20 cellular contexts compared by ENCODE assay signal in the genomic region with DNA sequence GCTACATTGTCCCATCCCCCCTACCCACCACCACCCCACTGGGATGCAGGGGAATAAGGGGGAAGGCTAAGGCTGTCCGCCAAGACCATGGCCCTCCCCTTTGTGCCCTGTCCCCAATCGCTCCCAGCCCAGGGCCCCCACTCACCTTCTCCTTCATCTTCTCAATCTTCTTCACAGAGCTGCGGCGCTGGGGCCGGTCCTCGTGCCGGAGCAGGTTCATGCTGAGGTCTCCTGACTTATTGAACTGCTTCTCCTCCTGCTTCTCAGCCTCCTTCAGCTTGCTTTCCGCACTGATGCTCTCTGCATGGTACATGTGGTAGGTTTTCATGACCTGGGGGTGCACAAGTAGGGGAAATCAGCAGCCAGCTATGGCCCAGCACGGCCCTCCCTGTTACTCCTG.
DNase-seq lines count a peak whose midpoint lies in the region; FAIRE-seq and TF ChIP-seq lines count a peak whose summit lies in the region.
"Had no signal": no experiment of that assay in that cellular context is flagged by ENCODE, and none has a peak within 500 bp of the region (broad histone marks: within the 10 kb centered on the region; RNA-seq: fewer than 3 reads in every experiment).

No MANE protein-coding gene starts in this region.

- H3K79me2 ChIP-seq in astrocyte (ENCODE audit: insufficient read depth, low read length): no peaks in the 10 kb centered on the region
- no peaks in the 10 kb centered on the region for H3K79me2 ChIP-seq in endothelial cell of umbilical vein (ENCODE audit: control insufficient read depth, insufficient read depth, low read length)

- H3K27ac ChIP-seq in BLaER1 treated with 17β-estradiol and CSF1 and Interleukin-3, amounts not matched to agents 10 nM and 100 nM: no peak overlapping the region
- H3K27ac ChIP-seq in astrocyte (ENCODE audit: low read depth, low read length) (no peak overlapping the region), endothelial cell of umbilical vein (ENCODE audit: insufficient read depth, low read depth, low read length) (no peak overlapping the region)
- H3K27ac ChIP-seq: BLaER1 had no signal

- H3K27me3 Mint-ChIP-seq in astrocyte (ENCODE audit: low read depth, unreplicated experiment) (peaks cover 8% of the 10 kb centered on the region), progenitor cell of endocrine pancreas (no peaks in the 10 kb centered on the region)

- H3K9me3 ChIP-seq in BLaER1 treated with 17β-estradiol and CSF1 and Interleukin-3, amounts not matched to agents 10 nM and 100 nM (replicated peaks in 1 of 11): peaks cover 8 to 15% (median 10%) of the 10 kb centered on the region in 11 experiments; a peak in 18 of 22 replicates
- H3K9me3 ChIP-seq in astrocyte (ENCODE audit: insufficient read depth, low read depth, low read length) (no peaks in the 10 kb centered on the region), endothelial cell of umbilical vein (replicated peaks; ENCODE audit: control insufficient read depth, insufficient read depth, low read length) (no peaks in the 10 kb centered on the region)

- FAIRE-seq in astrocyte (lab: Jason Lieb, UNC): no peak
- no peak for FAIRE-seq in endothelial cell of umbilical vein (lab: Jason Lieb, UNC)
- FAIRE-seq: GM12878, GM19239, HepG2, HTR-8/SVneo had no signal

- H3K9me3 Mint-ChIP-seq in astrocyte (ENCODE audit: unreplicated experiment): peaks cover 1% of the 10 kb centered on the region
- H3K9me3 Mint-ChIP-seq in progenitor cell of endocrine pancreas (ENCODE audit: low read depth): peaks cover 4% of the 10 kb centered on the region

- H3K4me3 ChIP-seq in BLaER1 treated with 17β-estradiol and CSF1 and Interleukin-3, amounts not matched to agents 10 nM and 100 nM: no peak overlapping the region
- H3K4me3 ChIP-seq in astrocyte (ENCODE audit: insufficient read depth, low read depth, low read length) (no peak overlapping the region), endothelial cell of umbilical vein (replicated peaks in 1 of 3; ENCODE audit: insufficient read depth in 1 of 3, low read depth in 1 of 3, low read length in 3 of 3) (no peak overlapping the region)
- H3K4me3 ChIP-seq: BLaER1, GM12878, GM23338 had no signal

- peaks cover 0 to 25% (median 0%) of the 10 kb centered on the region in 11 experiments; a peak in 6 of 22 replicates for H3K36me3 ChIP-seq in BLaER1 treated with 17β-estradiol and CSF1 and Interleukin-3, amounts not matched to agents 10 nM and 100 nM
- H3K36me3 ChIP-seq in astrocyte (ENCODE audit: insufficient read depth, low read length) (no peaks in the 10 kb centered on the region), endothelial cell of umbilical vein (ENCODE audit: control insufficient read depth in 2 of 2, extremely low read depth in 1 of 2, insufficient read depth in 2 of 2, low read length in 2 of 2) (no peaks in the 10 kb centered on the region)

- H3K27ac Mint-ChIP-seq in astrocyte (ENCODE audit: unreplicated experiment) (no peak overlapping the region), progenitor cell of endocrine pancreas (peak overlapping the region; percentile 62)
- H3K27ac Mint-ChIP-seq: CD8-positive, alpha-beta T cell; GM23338; HFFc6; IgD-negative memory B cell had no signal

- TF ChIP-seq CTCF in astrocyte (IDR thresholded peaks at IDR 0.05; ENCODE audit: insufficient read depth, low read depth, low read length): no peak
- no peak for TF ChIP-seq CTCF in endothelial cell of umbilical vein (IDR thresholded peaks at IDR 0.05; ENCODE audit: extremely low read depth in 1 of 2, insufficient read depth in 1 of 2, low read depth in 1 of 2, low read length in 2 of 2)
- TF ChIP-seq CTCF in progenitor cell of endocrine pancreas (IDR thresholded peaks at IDR 0.05; ENCODE audit: unreplicated experiment): no peak

- H3K4me1 Mint-ChIP-seq in astrocyte (ENCODE audit: low read depth, unreplicated experiment): no peaks in the 10 kb centered on the region
- H3K4me1 Mint-ChIP-seq in progenitor cell of endocrine pancreas (ENCODE audit: low read depth): no peaks in the 10 kb centered on the region
- H3K4me1 Mint-ChIP-seq: GM23338, IgD-negative memory B cell had no signal

- dilution Hi-C loops in endothelial cell of umbilical vein (cut with MboI; ENCODE audit: extremely low pct_ligation_motif_present, low sequenced_read_pairs): no loop called here

- H3K4me1 ChIP-seq in BLaER1 treated with 17β-estradiol and CSF1 and Interleukin-3, amounts not matched to agents 10 nM and 100 nM: peaks cover 9 to 22% (median 12%) of the 10 kb centered on the region in 10 experiments; a peak in 19 of 20 replicates
- H3K4me1 ChIP-seq in astrocyte (ENCODE audit: insufficient read depth, low read length) (no peaks in the 10 kb centered on the region), endothelial cell of umbilical vein (ENCODE audit: control insufficient read depth, extremely low read depth, insufficient read depth, low read length) (no peaks in the 10 kb centered on the region)

- POLR2A ChIA-PET in endothelial cell of umbilical vein (lab: Charles Lee): no interaction called here

- H3K4me3 Mint-ChIP-seq in astrocyte (ENCODE audit: unreplicated experiment) (peak overlapping the region; percentile 5), progenitor cell of endocrine pancreas (ENCODE audit: low read depth) (no peak overlapping the region)
- H3K4me3 Mint-ChIP-seq: CD8-positive, alpha-beta T cell; GM23338; HFFc6; IgD-negative memory B cell had no signal

- no TSS peak for BruUV-seq in endothelial cell of umbilical vein (replicated peaks; lab: Mats Ljungman, UMichigan)

- no peaks in the 10 kb centered on the region for H3K9me1 ChIP-seq in endothelial cell of umbilical vein (replicated peaks; ENCODE audit: control insufficient read depth, extremely low read depth, insufficient read depth, low read length)

- DNase-seq in astrocyte (ENCODE audit: low read depth) (no peak), endothelial cell of umbilical vein (ENCODE audit: low read depth, low spot score) (peak; percentile 2), progenitor cell of endocrine pancreas (ENCODE audit: low spot score, unreplicated experiment) (no peak), NCI-H1436 treated with DMSO at 0.1 percent for 48 hours (lab: John Stamatoyannopoulos, UW) (no peak)
- no peak for DNase-seq in stimulated activated CD4-positive, alpha-beta T cell treated with anti-CD3 and anti-CD28 coated beads, Interleukin-2, amount 100 ng/mL, for 24 hours
- no peak for DNase-seq in activated CD8-positive, alpha-beta memory T cell treated with anti-CD3 and anti-CD28 coated beads, Interleukin-2, amount 50 U/mL, for 48 hours
- DNase-seq: 8988T; Calu3; CD8-positive, alpha-beta T cell; DMS79 treated with DMSO at 0.1 percent for 48 hours; H7; HFFc6 had no signal

- no peak overlapping the region for H3K9ac ChIP-seq in BLaER1 treated with 17β-estradiol and CSF1 and Interleukin-3, amounts not matched to agents 10 nM and 100 nM
- no peak overlapping the region for H3K9ac ChIP-seq in astrocyte (ENCODE audit: low read length)
- H3K9ac ChIP-seq in endothelial cell of umbilical vein (replicated peaks; ENCODE audit: extremely low read depth, insufficient read depth, low read length): no peak overlapping the region
- H3K9ac ChIP-seq: BLaER1 had no signal

- intact Hi-C loops in endothelial cell of umbilical vein (cut with micrococcal nuclease): no loop called here

- no peaks in the 10 kb centered on the region for H3K27me3 ChIP-seq in BLaER1 treated with 17β-estradiol and CSF1 and Interleukin-3, amounts not matched to agents 10 nM and 100 nM
- H3K27me3 ChIP-seq in astrocyte (ENCODE audit: insufficient read depth, low read length): no peaks in the 10 kb centered on the region
- H3K27me3 ChIP-seq in endothelial cell of umbilical vein (ENCODE audit: control insufficient read depth in 2 of 2, insufficient read depth in 2 of 2, low read length in 2 of 2): no peaks in the 10 kb centered on the region
- H3K27me3 ChIP-seq: BLaER1 had no signal

- H3K4me2 ChIP-seq in BLaER1 treated with 17β-estradiol and CSF1 and Interleukin-3, amounts not matched to agents 10 nM and 100 nM: peak overlapping the region in 6 of 11 experiments; percentile 23 to 52 (median 32); a peak in 4 of 22 replicates
- H3K4me2 ChIP-seq in astrocyte (ENCODE audit: low read length) (no peak overlapping the region), endothelial cell of umbilical vein (ENCODE audit: insufficient read depth, low read length) (no peak overlapping the region)
- H3K4me2 ChIP-seq: GM23338 had no signal

- no peak overlapping the region for H2AFZ ChIP-seq in astrocyte (ENCODE audit: low read depth, low read length)
- no peak overlapping the region for H2AFZ ChIP-seq in endothelial cell of umbilical vein (ENCODE audit: low read depth, low read length)
- H2AFZ ChIP-seq: GM23338 had no signal

- no peak for TF ChIP-seq POLR2A in endothelial cell of umbilical vein (IDR thresholded peaks at IDR 0.05; ENCODE audit: low read depth, low read length)

- peaks cover 0 to 12% (median 0%) of the 10 kb centered on the region in 11 experiments; a peak in 1 of 22 replicates for H4K20me1 ChIP-seq in BLaER1 treated with 17β-estradiol and CSF1 and Interleukin-3, amounts not matched to agents 10 nM and 100 nM
- H4K20me1 ChIP-seq in astrocyte (ENCODE audit: insufficient read depth, low read length) (no peaks in the 10 kb centered on the region), endothelial cell of umbilical vein (replicated peaks; ENCODE audit: control insufficient read depth, extremely low read depth, insufficient read depth, low read length) (no peaks in the 10 kb centered on the region)
- H4K20me1 ChIP-seq: BLaER1 had no signal

- CTCF ChIA-PET in endothelial cell of umbilical vein (lab: Charles Lee): interaction anchor here (0.9 to 1.3 kb wide), 5 partner anchors 17 to 401 kb away, joined by 3 to 8 read pairs (median 4); a partner anchor contains a TSS

- H3K36me3 Mint-ChIP-seq in astrocyte (ENCODE audit: low read depth, unreplicated experiment) (peaks cover 4% of the 10 kb centered on the region), progenitor cell of endocrine pancreas (ENCODE audit: insufficient read depth) (peaks cover 14% of the 10 kb centered on the region)
- H3K36me3 Mint-ChIP-seq: CD8-positive, alpha-beta T cell had no signal

TF ChIP-seq in endothelial cell of umbilical vein, 7 proteins besides CTCF, POLR2A, EP300 and RAD21:
- TF ChIP-seq GATA2 (IDR thresholded peaks at IDR 0.05; ENCODE audit: insufficient read depth, insufficient read length, low read depth, low read length) (no peak), EZH2 (IDR thresholded peaks at IDR 0.05; ENCODE audit: borderline replicate concordance, low read depth, low read length, severe bottlenecking) (no peak), FOS (IDR thresholded peaks at IDR 0.05; ENCODE audit: borderline replicate concordance, insufficient read depth, low read length) (no peak), POLR2AphosphoS5 (IDR thresholded peaks at IDR 0.05; ENCODE audit: insufficient read depth, low read depth, low read length) (no peak), MYC (IDR thresholded peaks at IDR 0.05; ENCODE audit: low read depth, low read length) (no peak), JUN (IDR thresholded peaks at IDR 0.05; ENCODE audit: borderline replicate concordance, insufficient read depth, insufficient read length, low read depth) (no peak)
- TF ChIP-seq, protein P1, sequence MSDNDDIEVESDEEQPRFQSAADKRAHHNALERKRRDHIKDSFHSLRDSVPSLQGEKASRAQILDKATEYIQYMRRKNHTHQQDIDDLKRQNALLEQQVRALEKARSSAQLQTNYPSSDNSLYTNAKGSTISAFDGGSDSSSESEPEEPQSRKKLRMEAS (IDR thresholded peaks at IDR 0.05; ENCODE audit: insufficient read depth, insufficient read length): no peak

Comparison
In these comparisons a context has a peak if more than half of its experiments do, and no peak if none do; other contexts are left out.
1. H3K4me2 ChIP-seq: peak in BLaER1 treated with 17β-estradiol and CSF1 and Interleukin-3, amounts not matched to agents 10 nM and 100 nM (6 of 11); none in astrocyte (single experiment) and endothelial cell of umbilical vein (single experiment).